1 cellular context compared by ENCODE assay signal in the genomic region with DNA sequence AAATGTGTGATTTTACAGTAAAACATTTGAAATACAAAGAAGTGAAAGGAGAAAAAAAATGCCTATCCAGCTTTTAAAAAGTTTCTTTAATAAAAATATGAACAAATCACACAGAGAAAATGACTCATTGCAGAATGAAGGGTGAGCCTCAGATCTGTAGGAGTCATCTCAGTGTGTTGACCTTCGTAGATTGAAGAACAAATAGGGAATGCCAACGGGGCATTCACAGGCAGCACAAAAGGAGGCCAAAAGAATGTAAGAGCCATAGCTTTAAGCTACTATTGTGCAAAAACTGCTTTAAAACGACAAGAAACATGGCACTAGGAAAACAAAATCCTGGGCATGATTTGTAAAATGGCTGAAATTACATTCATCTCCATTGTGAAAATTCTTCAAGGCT.
TF ChIP-seq lines count a peak whose summit lies in the region.

No MANE protein-coding gene starts in this region.

TF ChIP-seq in GM23338, 12 proteins besides CTCF, POLR2A, EP300 and RAD21 (continued from another document):
- TF ChIP-seq, protein P1, sequence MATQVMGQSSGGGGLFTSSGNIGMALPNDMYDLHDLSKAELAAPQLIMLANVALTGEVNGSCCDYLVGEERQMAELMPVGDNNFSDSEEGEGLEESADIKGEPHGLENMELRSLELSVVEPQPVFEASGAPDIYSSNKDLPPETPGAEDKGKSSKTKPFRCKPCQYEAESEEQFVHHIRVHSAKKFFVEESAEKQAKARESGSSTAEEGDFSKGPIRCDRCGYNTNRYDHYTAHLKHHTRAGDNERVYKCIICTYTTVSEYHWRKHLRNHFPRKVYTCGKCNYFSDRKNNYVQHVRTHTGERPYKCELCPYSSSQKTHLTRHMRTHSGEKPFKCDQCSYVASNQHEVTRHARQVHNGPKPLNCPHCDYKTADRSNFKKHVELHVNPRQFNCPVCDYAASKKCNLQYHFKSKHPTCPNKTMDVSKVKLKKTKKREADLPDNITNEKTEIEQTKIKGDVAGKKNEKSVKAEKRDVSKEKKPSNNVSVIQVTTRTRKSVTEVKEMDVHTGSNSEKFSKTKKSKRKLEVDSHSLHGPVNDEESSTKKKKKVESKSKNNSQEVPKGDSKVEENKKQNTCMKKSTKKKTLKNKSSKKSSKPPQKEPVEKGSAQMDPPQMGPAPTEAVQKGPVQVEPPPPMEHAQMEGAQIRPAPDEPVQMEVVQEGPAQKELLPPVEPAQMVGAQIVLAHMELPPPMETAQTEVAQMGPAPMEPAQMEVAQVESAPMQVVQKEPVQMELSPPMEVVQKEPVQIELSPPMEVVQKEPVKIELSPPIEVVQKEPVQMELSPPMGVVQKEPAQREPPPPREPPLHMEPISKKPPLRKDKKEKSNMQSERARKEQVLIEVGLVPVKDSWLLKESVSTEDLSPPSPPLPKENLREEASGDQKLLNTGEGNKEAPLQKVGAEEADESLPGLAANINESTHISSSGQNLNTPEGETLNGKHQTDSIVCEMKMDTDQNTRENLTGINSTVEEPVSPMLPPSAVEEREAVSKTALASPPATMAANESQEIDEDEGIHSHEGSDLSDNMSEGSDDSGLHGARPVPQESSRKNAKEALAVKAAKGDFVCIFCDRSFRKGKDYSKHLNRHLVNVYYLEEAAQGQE (IDR thresholded peaks at IDR 0.05; ENCODE audit: unreplicated experiment) = no peak
- TF ChIP-seq POLR2AphosphoS5 (IDR thresholded peaks at IDR 0.05; ENCODE audit: low read depth) = no peak
- TF ChIP-seq EZH2phosphoT487 (IDR thresholded peaks at IDR 0.05; ENCODE audit: unreplicated experiment) = no peak
